In the genomic region with DNA sequence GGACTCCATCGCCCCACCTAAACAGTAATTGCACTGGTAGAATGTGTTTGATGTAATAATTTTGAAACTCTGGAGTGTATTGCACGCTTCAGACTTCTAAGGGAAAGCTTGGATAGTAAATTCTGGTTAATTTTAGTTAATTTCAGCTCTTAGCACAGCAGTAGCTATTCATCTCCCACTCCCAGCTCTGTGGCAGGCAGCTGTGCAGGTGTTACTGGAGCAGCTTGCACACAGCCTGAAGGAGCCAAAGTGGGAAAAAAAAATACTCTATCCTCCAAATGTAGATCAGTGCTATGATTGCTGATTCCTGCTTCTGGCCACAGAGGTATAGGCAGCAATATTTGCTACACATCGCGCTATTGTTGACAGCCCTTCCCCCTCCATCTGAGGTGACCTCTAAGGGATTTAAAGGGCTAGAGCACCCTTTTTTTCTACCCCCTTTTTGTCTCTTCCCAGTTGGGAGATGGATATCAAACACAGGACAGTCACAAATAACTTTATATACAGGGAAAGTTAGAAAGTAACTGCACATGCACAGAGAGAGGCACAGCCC, we compare ENCODE assay signal across 31 cellular contexts.
"Had no signal": no experiment of that assay in that cellular context is flagged by ENCODE, and none has a peak within 500 bp of the region (broad histone marks: within the 10 kb centered on the region; RNA-seq: fewer than 3 reads in every experiment).

No MANE protein-coding gene starts in this region.

- H3K4me3 ChIP-seq: gastroesophageal sphincter, stomach, thyroid gland, upper lobe of left lung had no signal

- H3K27ac Mint-ChIP-seq: activated naive CD4-positive, alpha-beta T cell treated with anti-CD3 and anti-CD28 coated beads, Interleukin-2, amount 10 ng/mL, durations not matched to agents 7 days and 5 days; activated T-helper 1 cell treated with anti-CD3 and anti-CD28 coated beads, Interleukin-12 subunit alpha, Interleukin-12 subunit beta, Interleukin-2, Interleukin-4 antibody, amounts not matched to agents 30 ng/mL and 10 ng/mL and 1 ng/mL, durations not matched to agents 14 hours and 24 hours and 36 hours; effector memory CD8-positive, alpha-beta T cell; immature natural killer cell; naive thymus-derived CD4-positive, alpha-beta T cell; stimulated activated naive B cell treated with anti-CD40 and anti-IgM and Interleukin-4, amounts not matched to agents 10 μg/mL and 1 μg/mL and 100 μg/mL, for 72 hours had no signal

- H3K9me3 Mint-ChIP-seq: effector memory CD8-positive, alpha-beta T cell had no signal

- H3K4me1 ChIP-seq: gastroesophageal sphincter, parathyroid adenoma, stomach, thyroid gland, upper lobe of left lung had no signal

- DNase-seq: activated CD4-positive, alpha-beta T cell treated with anti-CD3 and anti-CD28 coated beads for 48 hours; activated CD4-positive, alpha-beta T cell treated with anti-CD3 and anti-CD28 coated beads, Interleukin-2, amount 50 U/mL, for 48 hours; activated CD8-positive, alpha-beta memory T cell treated with anti-CD3 and anti-CD28 coated beads for 24 hours; activated effector memory CD4-positive, alpha-beta T cell treated with anti-CD3 and anti-CD28 coated beads, Interleukin-2, amount 50 U/mL, for 16 hours; activated naive CD4-positive, alpha-beta T cell treated with anti-CD3 and anti-CD28 coated beads, Interleukin-2, amount 10 ng/mL, durations not matched to agents 7 days and 5 days; activated T-cell treated with anti-CD3 and anti-CD28 coated beads, Interleukin-2, amount 50 U/mL, for 1 hour; amniotic stem cell; cortex of kidney; effector memory CD8-positive, alpha-beta T cell; erythroblast; hippocampal formation; immature natural killer cell; kidney; left colon; mammary epithelial cell; midbrain; naive thymus-derived CD4-positive, alpha-beta T cell; right cardiac atrium; stimulated activated CD4-positive, alpha-beta T cell treated with anti-CD3 and anti-CD28 coated beads, Interleukin-15, amount 100 ng/mL, for 24 hours; stimulated activated CD4-positive, alpha-beta T cell treated with anti-CD3 and anti-CD28 coated beads, Interleukin-2, amount 100 ng/mL, for 24 hours; stimulated activated naive B cell treated with anti-CD40 and anti-IgM and Interleukin-4, amounts not matched to agents 10 μg/mL and 1 μg/mL and 100 μg/mL, for 72 hours; stomach; T-helper 9 cell; thyroid gland; upper lobe of left lung had no signal

- H3K4me3 Mint-ChIP-seq: activated naive CD4-positive, alpha-beta T cell treated with anti-CD3 and anti-CD28 coated beads, Interleukin-2, amount 10 ng/mL, durations not matched to agents 7 days and 5 days; activated T-helper 1 cell treated with anti-CD3 and anti-CD28 coated beads, Interleukin-12 subunit alpha, Interleukin-12 subunit beta, Interleukin-2, Interleukin-4 antibody, amounts not matched to agents 30 ng/mL and 10 ng/mL and 1 ng/mL, durations not matched to agents 14 hours and 24 hours and 36 hours; effector memory CD8-positive, alpha-beta T cell; immature natural killer cell; naive thymus-derived CD4-positive, alpha-beta T cell; stimulated activated naive B cell treated with anti-CD40 and anti-IgM and Interleukin-4, amounts not matched to agents 10 μg/mL and 1 μg/mL and 100 μg/mL, for 72 hours had no signal

- H3K36me3 ChIP-seq: gastroesophageal sphincter, stomach, thyroid gland, upper lobe of left lung had no signal

- H3K36me3 Mint-ChIP-seq: activated naive CD4-positive, alpha-beta T cell treated with anti-CD3 and anti-CD28 coated beads, Interleukin-2, amount 10 ng/mL, durations not matched to agents 7 days and 5 days; immature natural killer cell; naive thymus-derived CD4-positive, alpha-beta T cell; stimulated activated naive B cell treated with anti-CD40 and anti-IgM and Interleukin-4, amounts not matched to agents 10 μg/mL and 1 μg/mL and 100 μg/mL, for 72 hours had no signal

- FAIRE-seq: kidney, TTC549 had no signal

- H3K27me3 Mint-ChIP-seq: activated naive CD4-positive, alpha-beta T cell treated with anti-CD3 and anti-CD28 coated beads, Interleukin-2, amount 10 ng/mL, durations not matched to agents 7 days and 5 days had no signal

- H3K27me3 ChIP-seq: gastroesophageal sphincter, stomach, thyroid gland, upper lobe of left lung had no signal

- ATAC-seq: activated CD4-positive, CD25-positive, alpha-beta regulatory T cell treated with anti-CD3 and anti-CD28 coated beads, Interleukin-2, amount 50 U/mL, for 24 hours; effector memory CD8-positive, alpha-beta T cell; gastroesophageal sphincter; left colon; naive thymus-derived CD4-positive, alpha-beta T cell; right cardiac atrium; stimulated activated naive B cell treated with anti-CD40 and anti-IgM and Interleukin-4, amounts not matched to agents 10 μg/mL and 1 μg/mL and 100 μg/mL, for 72 hours had no signal

- H3K27ac ChIP-seq: gastroesophageal sphincter, parathyroid adenoma, stomach, thyroid gland, upper lobe of left lung, VCaP had no signal

- H3K4me1 Mint-ChIP-seq: activated naive CD4-positive, alpha-beta T cell treated with anti-CD3 and anti-CD28 coated beads, Interleukin-2, amount 10 ng/mL, durations not matched to agents 7 days and 5 days; immature natural killer cell; naive thymus-derived CD4-positive, alpha-beta T cell; stimulated activated naive B cell treated with anti-CD40 and anti-IgM and Interleukin-4, amounts not matched to agents 10 μg/mL and 1 μg/mL and 100 μg/mL, for 72 hours had no signal

- H3K9me3 ChIP-seq: thyroid gland, upper lobe of left lung had no signal
